1 cellular context compared by ENCODE assay signal in the genomic region with DNA sequence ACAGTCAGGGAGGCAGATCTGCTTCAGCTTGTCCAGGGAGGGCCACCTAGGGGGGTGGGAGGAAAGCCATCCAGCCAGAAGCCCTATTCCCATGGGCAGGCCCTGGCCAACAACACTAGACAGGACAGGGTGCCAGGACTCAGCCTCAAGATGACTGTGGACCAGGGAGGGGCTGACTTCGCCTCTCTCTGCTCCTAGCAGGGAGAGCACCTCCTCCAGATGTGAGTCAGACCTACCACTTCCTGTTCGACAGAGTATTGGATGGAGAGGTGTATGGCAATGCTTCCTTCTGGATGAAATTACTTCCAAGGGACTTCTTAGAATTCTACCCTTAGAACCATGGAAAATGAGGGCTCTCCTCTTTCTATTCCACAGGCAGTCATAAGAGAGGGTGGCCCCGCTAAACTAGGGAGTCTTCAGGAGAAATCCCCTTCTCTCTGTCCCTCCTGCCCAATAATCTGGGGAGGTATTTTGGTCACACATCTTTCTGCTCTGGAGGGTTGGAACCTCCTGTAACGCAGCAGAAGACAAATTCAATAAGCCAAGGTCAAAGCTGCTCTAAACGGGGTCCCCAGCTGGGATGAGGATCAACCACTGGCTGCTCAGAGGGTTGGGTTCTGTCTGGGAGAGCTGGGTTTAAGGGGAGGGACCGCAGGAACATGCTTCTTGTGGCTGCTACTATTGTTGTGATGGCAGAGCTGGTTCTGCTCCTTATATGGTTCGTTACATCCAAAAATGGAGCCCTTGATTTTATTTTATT.
TF ChIP-seq lines count a peak whose summit lies in the region.

No MANE protein-coding gene starts in this region.

TF ChIP-seq in HepG2, 621 proteins besides CTCF, POLR2A, EP300 and RAD21:
- TF ChIP-seq CREM (IDR thresholded peaks at IDR 0.05) (no peak), CREM (CRISPR knock-in tag; IDR thresholded peaks at IDR 0.05) (no peak), PHF20 (CRISPR knock-in tag; IDR thresholded peaks at IDR 0.05) (no peak), ZSCAN31 (CRISPR knock-in tag; IDR thresholded peaks at IDR 0.05; ENCODE audit: low read depth) (no peak), KLF11 (CRISPR knock-in tag; IDR thresholded peaks at IDR 0.05) (no peak)
